In genomic region chr1:206788487-206789050, GRCh38 we compare ENCODE assay signal across 21 cellular contexts. TPM values are rescaled to one million over a fixed set of nuclear protein-coding genes. Genes with fewer than 3 reads are reported as not detected.
DNase-seq lines count a peak whose midpoint lies in the region; ATAC-seq and TF ChIP-seq lines count a peak whose summit lies in the region.
"Had no signal": no experiment of that assay in that cellular context is flagged by ENCODE, and none has a peak within 500 bp of the region (broad histone marks: within the 10 kb centered on the region; RNA-seq: fewer than 3 reads in every experiment).

No MANE protein-coding gene starts in this region.

- no peaks in the 10 kb centered on the region for H3K36me3 Mint-ChIP-seq in HFFc6 (ENCODE audit: low read depth)
- H3K36me3 Mint-ChIP-seq: CD4-positive, CD25-positive, alpha-beta regulatory T cell; CD8-positive, alpha-beta T cell had no signal

- H3K4me3 Mint-ChIP-seq in HFFc6 = no peak overlapping the region
- H3K4me3 Mint-ChIP-seq: B cell; CD8-positive, alpha-beta T cell had no signal

- H3K4me1 Mint-ChIP-seq in HFFc6 (ENCODE audit: low read depth) = peaks cover 23% of the 10 kb centered on the region

- H3K9me3 Mint-ChIP-seq in HFFc6 = no peaks in the 10 kb centered on the region
- H3K9me3 Mint-ChIP-seq: CD4-positive, CD25-positive, alpha-beta regulatory T cell; CD8-positive, alpha-beta T cell had no signal

- ATAC-seq in HG03095 (IDR thresholded peaks at IDR 0.05; ENCODE audit: unreplicated experiment) (no peak), GM18907 (IDR thresholded peaks at IDR 0.05; ENCODE audit: unreplicated experiment) (no peak)
- ATAC-seq: CD8-positive, alpha-beta T cell had no signal

- no peak overlapping the region for H3K27ac Mint-ChIP-seq in HFFc6
- H3K27ac Mint-ChIP-seq: B cell; CD8-positive, alpha-beta T cell had no signal

- peaks cover 4% of the 10 kb centered on the region for H3K27me3 Mint-ChIP-seq in HFFc6 (ENCODE audit: insufficient read depth)
- H3K27me3 Mint-ChIP-seq: B cell; CD4-positive, CD25-positive, alpha-beta regulatory T cell had no signal

- TF ChIP-seq CTCF in HFFc6 (IDR thresholded peaks at IDR 0.05) = no peak

- DNase-seq in EH (ENCODE audit: low read depth) (peak; percentile 37), HFFc6 (peak; percentile 27), amniotic epithelial cell (ENCODE audit: low read depth) (peak; percentile 91), HT-29 (ENCODE audit: low spot score) (no peak), DMS79 (lab: John Stamatoyannopoulos, UW) (no peak)
- peak; percentile 20 for DNase-seq in stimulated activated CD8-positive, alpha-beta memory T cell treated with anti-CD3 and anti-CD28 coated beads, Interleukin-4, amount 100 ng/mL, for 48 hours
- DNase-seq: Caco-2; CD4-positive, CD25-positive, alpha-beta regulatory T cell; CD8-positive, alpha-beta T cell; DMS153; GF-D8; GM23248; H7; HCEC 1CT had no signal

RNA-seq across cellular contexts. Expression of gene IL10, which starts 16.3 kb away (rescaled TPM):
- total RNA-seq in HFFc6 (2021; fragmentation: NEBNext Ultra II Directional; extraction: Animal tissue kit (Norgen Biotek cat#: 25700)) = not detected
- total RNA-seq in HT-29 (2014; rRNA removed; shearing (Covaris generic)) = not detected in 2 replicates
- total RNA-seq: A172, A673, Caco-2, G401, GM23248, H1, H7 had no signal

RNA-seq across cellular contexts. Expression of gene IL19, which starts 18.0 kb away (rescaled TPM):
- not detected for total RNA-seq in HFFc6 (2021; fragmentation: NEBNext Ultra II Directional; extraction: Animal tissue kit (Norgen Biotek cat#: 25700))
- total RNA-seq in HT-29 (2014; rRNA removed; shearing (Covaris generic)) = not detected in 2 replicates
- total RNA-seq: A172; A673; Caco-2; CD4-positive, CD25-positive, alpha-beta regulatory T cell; CD8-positive, alpha-beta T cell; G401; GM23248; H1; H7 had no signal

Comparison
In these comparisons a context has a peak if more than half of its experiments do, and no peak if none do; other contexts are left out.
1. DNase-seq: peak in EH (single experiment), HFFc6 (single experiment), amniotic epithelial cell (single experiment) and stimulated activated CD8-positive, alpha-beta memory T cell treated with anti-CD3 and anti-CD28 coated beads, Interleukin-4, amount 100 ng/mL, for 48 hours (single experiment); none in HT-29 (single experiment) and DMS79 (single experiment).